18 cellular contexts compared by ENCODE assay signal in genomic region chr9:98157372-98157771, GRCh38. TPM values are rescaled to one million over a fixed set of nuclear protein-coding genes. Genes with fewer than 3 reads are reported as not detected.
DNase-seq lines count a peak whose midpoint lies in the region; ATAC-seq and TF ChIP-seq lines count a peak whose summit lies in the region.
"Had no signal": no experiment of that assay in that cellular context is flagged by ENCODE, and none has a peak within 500 bp of the region (broad histone marks: within the 10 kb centered on the region; RNA-seq: fewer than 3 reads in every experiment).

No MANE protein-coding gene starts in this region.

- no peaks in the 10 kb centered on the region for H3K27me3 Mint-ChIP-seq in activated naive CD4-positive, alpha-beta T cell treated with anti-CD3 and anti-CD28 coated beads, Interleukin-2, amount 50 U/mL, for 24 hours
- H3K27me3 Mint-ChIP-seq in neural crest cell (ENCODE audit: low read depth), result no peaks in the 10 kb centered on the region
- H3K27me3 Mint-ChIP-seq: CD4-positive, alpha-beta T cell had no signal

- DNase-seq in activated naive CD4-positive, alpha-beta T cell treated with anti-CD3 and anti-CD28 coated beads, Interleukin-2, amount 50 U/mL, for 16 hours, result no peak
- DNase-seq in Peyer's patch (peak in 2 of 3 donors; percentile 23 to 36), neural crest cell (ENCODE audit: low read depth, low spot score) (no peak), adrenal gland (no peak), H4 (ENCODE audit: low spot score) (no peak)
- DNase-seq in stimulated activated effector memory CD8-positive, alpha-beta T cell treated with anti-CD3 and anti-CD28 coated beads, Interleukin-12 subunit alpha, Interleukin-12 subunit beta, amount 100 ng/mL, for 72 hours (ENCODE audit: low spot score in 2 of 2), result no peak
- DNase-seq: 8988T; AML-193; CD4-positive, alpha-beta T cell; COR-L47; DMS153; DMS79 treated with DMSO at 0.1 percent for 48 hours; EL; GOT3 had no signal

- TF ChIP-seq CTCF in Peyer's patch (IDR thresholded peaks at IDR 0.05) (no peak), neural crest cell (conservative IDR thresholded peaks at IDR 0.05) (no peak), adrenal gland (IDR thresholded peaks at IDR 0.05) (no peak)

- H3K9me3 Mint-ChIP-seq in activated naive CD4-positive, alpha-beta T cell treated with anti-CD3 and anti-CD28 coated beads, Interleukin-2, amount 50 U/mL, for 24 hours, result no peaks in the 10 kb centered on the region
- no peaks in the 10 kb centered on the region for H3K9me3 Mint-ChIP-seq in neural crest cell
- no peaks in the 10 kb centered on the region for H3K9me3 Mint-ChIP-seq in stimulated activated effector memory CD8-positive, alpha-beta T cell treated with anti-CD3 and anti-CD28 coated beads, Interleukin-12 subunit alpha, Interleukin-12 subunit beta, amount 100 ng/mL, for 72 hours
- H3K9me3 Mint-ChIP-seq: CD4-positive, alpha-beta T cell had no signal

- no peaks in the 10 kb centered on the region for H3K9me3 ChIP-seq in Peyer's patch
- no peaks in the 10 kb centered on the region for H3K9me3 ChIP-seq in adrenal gland (replicated peaks in 1 of 3)
- H3K9me3 ChIP-seq: BLaER1, HAP-1 had no signal

- H3K4me3 Mint-ChIP-seq in activated naive CD4-positive, alpha-beta T cell treated with anti-CD3 and anti-CD28 coated beads, Interleukin-2, amount 50 U/mL, for 24 hours, result no peak overlapping the region
- H3K4me3 Mint-ChIP-seq in neural crest cell, result no peak overlapping the region
- no peak overlapping the region for H3K4me3 Mint-ChIP-seq in stimulated activated effector memory CD8-positive, alpha-beta T cell treated with anti-CD3 and anti-CD28 coated beads, Interleukin-12 subunit alpha, Interleukin-12 subunit beta, amount 100 ng/mL, for 72 hours
- H3K4me3 Mint-ChIP-seq: CD4-positive, alpha-beta T cell had no signal

- 84 to 94% (median 91%) methylated on average over 9 to 10 of the region's 10 CpGs for WGBS in adrenal gland, 4 donors

- H3K36me3 ChIP-seq in Peyer's patch (peaks cover 0 to 25% (median 0%) of the 10 kb centered on the region in 3 donors), adrenal gland (replicated peaks in 1 of 2) (no peaks in the 10 kb centered on the region)
- H3K36me3 ChIP-seq: BLaER1, HAP-1 had no signal

- intact Hi-C loops in adrenal gland (cut with DNase I), result no loop called here

- H3K36me3 Mint-ChIP-seq in activated naive CD4-positive, alpha-beta T cell treated with anti-CD3 and anti-CD28 coated beads, Interleukin-2, amount 50 U/mL, for 24 hours, result peaks cover 2% of the 10 kb centered on the region
- no peaks in the 10 kb centered on the region for H3K36me3 Mint-ChIP-seq in neural crest cell (ENCODE audit: low read depth)
- H3K36me3 Mint-ChIP-seq in stimulated activated effector memory CD8-positive, alpha-beta T cell treated with anti-CD3 and anti-CD28 coated beads, Interleukin-12 subunit alpha, Interleukin-12 subunit beta, amount 100 ng/mL, for 72 hours, result peaks cover 22% of the 10 kb centered on the region

- peaks cover 0 to 16% (median under 1%) of the 10 kb centered on the region in 4 donors for H3K4me1 ChIP-seq in Peyer's patch
- H3K4me1 ChIP-seq in adrenal gland (replicated peaks in 1 of 2), result no peaks in the 10 kb centered on the region

- no peak for TF ChIP-seq POLR2A in Peyer's patch (IDR thresholded peaks at IDR 0.05)
- TF ChIP-seq POLR2A in adrenal gland (IDR thresholded peaks at IDR 0.05), result no peak

- no peak for ATAC-seq in stimulated activated effector memory CD8-positive, alpha-beta T cell treated with anti-CD3 and anti-CD28 coated beads, Interleukin-12 subunit alpha, Interleukin-12 subunit beta, amount 100 ng/mL, for 72 hours
- no peak for ATAC-seq in activated CD4-positive, CD25-positive, alpha-beta regulatory T cell treated with anti-CD3 and anti-CD28 coated beads, Interleukin-2, amount 50 U/mL, for 24 hours

- peaks cover 22% of the 10 kb centered on the region for H3K4me1 Mint-ChIP-seq in activated naive CD4-positive, alpha-beta T cell treated with anti-CD3 and anti-CD28 coated beads, Interleukin-2, amount 50 U/mL, for 24 hours
- peaks cover 4% of the 10 kb centered on the region for H3K4me1 Mint-ChIP-seq in neural crest cell
- peaks cover 31% of the 10 kb centered on the region for H3K4me1 Mint-ChIP-seq in stimulated activated effector memory CD8-positive, alpha-beta T cell treated with anti-CD3 and anti-CD28 coated beads, Interleukin-12 subunit alpha, Interleukin-12 subunit beta, amount 100 ng/mL, for 72 hours

- H3K27me3 ChIP-seq in Peyer's patch, result no peaks in the 10 kb centered on the region
- H3K27me3 ChIP-seq in adrenal gland, result peaks cover 5% of the 10 kb centered on the region
- H3K27me3 ChIP-seq: BLaER1 had no signal

- H3K27ac ChIP-seq in Peyer's patch (no peak overlapping the region), adrenal gland (no peak overlapping the region)
- H3K27ac ChIP-seq: BLaER1 had no signal

- peak overlapping the region; percentile 4 for H3K27ac Mint-ChIP-seq in activated naive CD4-positive, alpha-beta T cell treated with anti-CD3 and anti-CD28 coated beads, Interleukin-2, amount 50 U/mL, for 24 hours
- H3K27ac Mint-ChIP-seq in neural crest cell (ENCODE audit: unreplicated experiment), result peak overlapping the region; percentile 72
- peak overlapping the region; percentile 79 for H3K27ac Mint-ChIP-seq in stimulated activated effector memory CD8-positive, alpha-beta T cell treated with anti-CD3 and anti-CD28 coated beads, Interleukin-12 subunit alpha, Interleukin-12 subunit beta, amount 100 ng/mL, for 72 hours
- H3K27ac Mint-ChIP-seq: CD4-positive, alpha-beta T cell had no signal

- no peak overlapping the region for H3K4me3 ChIP-seq in Peyer's patch
- H3K4me3 ChIP-seq in adrenal gland, result no peak overlapping the region
- H3K4me3 ChIP-seq: BLaER1, HAP-1 had no signal

RNA-seq across cellular contexts. Expression of gene CORO2A, which starts 35.1 kb away (rescaled TPM):
- total RNA-seq in Peyer's patch, result 10 to 100 TPM; 15.7 to 99.6 (median 91.9) TPM
- total RNA-seq in neural crest cell, result 9.3 and 9.5 TPM in 2 replicates
- 1 to 10 TPM in 4 of 8 donors, under 1 TPM in 4; 0.06 to 3.2 (median 0.97) TPM for total RNA-seq in adrenal gland
- polyA plus RNA-seq in adrenal gland, result 1 to 10 TPM in 2 of 3 donors, under 1 TPM in 1; 0.77 to 3.9 (median 1.6) TPM
- 2.1 and 3.0 TPM in 2 replicates for total RNA-seq in H4 (2014; rRNA removed; shearing (Covaris generic))

RNA-seq across cellular contexts. Expression of gene TRIM14, which starts 38.4 kb away (rescaled TPM):
- 100 to 1,000 TPM in 1 of 4 donors, 10 to 100 TPM in 3; 61.1 to 101 (median 72.0) TPM for total RNA-seq in Peyer's patch
- 10.2 and 11.2 TPM in 2 replicates for total RNA-seq in neural crest cell
- total RNA-seq in adrenal gland, result 10 to 100 TPM in 7 of 8 donors, 1 to 10 TPM in 1; 8.8 to 24.8 (median 14.5) TPM
- 1 to 10 TPM; 2.6 to 7.1 (median 6.2) TPM for polyA plus RNA-seq in adrenal gland
- 17.8 and 18.9 TPM in 2 replicates for total RNA-seq in H4 (2014; rRNA removed; shearing (Covaris generic))

Comparison
In these comparisons a context has a peak if more than half of its experiments do, and no peak if none do; other contexts are left out.
1. H3K27ac Mint-ChIP-seq: peak in every context shown above with its lines; median percentile 79 in stimulated activated effector memory CD8-positive, alpha-beta T cell treated with anti-CD3 and anti-CD28 coated beads, Interleukin-12 subunit alpha, Interleukin-12 subunit beta, amount 100 ng/mL, for 72 hours; 72 in neural crest cell; 4 in activated naive CD4-positive, alpha-beta T cell treated with anti-CD3 and anti-CD28 coated beads, Interleukin-2, amount 50 U/mL, for 24 hours.
2. DNase-seq: peak in Peyer's patch (2 of 3); none in activated naive CD4-positive, alpha-beta T cell treated with anti-CD3 and anti-CD28 coated beads, Interleukin-2, amount 50 U/mL, for 16 hours (single experiment), neural crest cell (single experiment), stimulated activated effector memory CD8-positive, alpha-beta T cell treated with anti-CD3 and anti-CD28 coated beads, Interleukin-12 subunit alpha, Interleukin-12 subunit beta, amount 100 ng/mL, for 72 hours (0 of 2), adrenal gland (0 of 7) and H4 (single experiment).